Comparison of ENCODE assay signal across 1 cellular context in genomic region chr2:112481528-112482228, GRCh38.
TF ChIP-seq lines count a peak whose summit lies in the region.

TTL (plus strand) TSS chr2:112482156; CDS start chr2:112482345, 189 bp downstream.

TF ChIP-seq in GM12878, 131 proteins besides CTCF, POLR2A, EP300 and RAD21 (continued from another document):
- TF ChIP-seq NKRF (conservative IDR thresholded peaks at IDR 0.05) (peak; percentile 82), EGR1 (IDR thresholded peaks at IDR 0.05; ENCODE audit: borderline replicate concordance in 1 of 2, low read depth in 2 of 2, low read length in 2 of 2) (peak in 1 of 2 experiments; percentile 98; a peak in 2 of 3 replicates), YY1 (IDR thresholded peaks at IDR 0.05; ENCODE audit: low read depth, low read length) (no peak), ASH2L (IDR thresholded peaks at IDR 0.05; ENCODE audit: borderline replicate concordance, low read depth) (0 out of 2 replicates have a peak, but pooled peaks have one; percentile 69), DPF2 (IDR thresholded peaks at IDR 0.05) (peak; percentile 83), BCLAF1 (IDR thresholded peaks at IDR 0.05) (no peak), MXI1 (IDR thresholded peaks at IDR 0.05; ENCODE audit: low read depth, low read length) (peak; percentile 28; the same call in 1 of the 2 replicates), ZNF217 (IDR thresholded peaks at IDR 0.05) (peak; percentile 61; the same call in 1 of the 2 replicates), BACH1 (IDR thresholded peaks at IDR 0.05; ENCODE audit: borderline replicate concordance) (peak; percentile 69), HCFC1 (IDR thresholded peaks at IDR 0.05; ENCODE audit: low read length) (0 out of 2 replicates have a peak, but pooled peaks have one; percentile 19), IRF3 (IDR thresholded peaks at IDR 0.05) (0 out of 2 replicates have a peak, but pooled peaks have one; percentile 7), PKNOX1 (IDR thresholded peaks at IDR 0.05) (no peak), SMARCA5 (IDR thresholded peaks at IDR 0.05) (0 out of 2 replicates have a peak, but pooled peaks have one; percentile 18), ZNF274 (IDR thresholded peaks at IDR 0.05; ENCODE audit: insufficient read depth, insufficient read length) (no peak), RB1 (IDR thresholded peaks at IDR 0.05; ENCODE audit: borderline replicate concordance) (peak; percentile 46; the same call in 1 of the 2 replicates), NR2F1 (conservative IDR thresholded peaks at IDR 0.05) (0 out of 2 replicates have a peak, but pooled peaks have one; percentile 53), TAF1 (IDR thresholded peaks at IDR 0.05; ENCODE audit: borderline replicate concordance, low read depth, low read length) (peak; percentile 41; the same call in 1 of the 2 replicates), KLF5 (IDR thresholded peaks at IDR 0.05; ENCODE audit: partially characterized antibody) (peak; percentile 23), TCF12 (IDR thresholded peaks at IDR 0.05; ENCODE audit: low read depth, low read length) (0 out of 2 replicates have a peak, but pooled peaks have one; percentile 10), ATF7 (IDR thresholded peaks at IDR 0.05; ENCODE audit: low read depth) (no peak)
